ENCODE assay signal across 37 cellular contexts in genomic region chr4:95956094-95956493, GRCh38.
"Had no signal": no experiment of that assay in that cellular context is flagged by ENCODE, and none has a peak within 500 bp of the region (broad histone marks: within the 10 kb centered on the region; RNA-seq: fewer than 3 reads in every experiment).

No MANE protein-coding gene starts in this region.

- H3K9me3 Mint-ChIP-seq: activated CD4-positive, alpha-beta memory T cell treated with anti-CD3 and anti-CD28 coated beads, Interleukin-2, amount 10 ng/mL, durations not matched to agents 7 days and 5 days; activated CD4-positive, alpha-beta T cell treated with anti-CD3 and anti-CD28 coated beads, Interleukin-2, amount 10 ng/mL, durations not matched to agents 7 days and 5 days; activated naive CD4-positive, alpha-beta T cell treated with anti-CD3 and anti-CD28 coated beads, Interleukin-2, amount 10 ng/mL, durations not matched to agents 7 days and 5 days; activated naive CD4-positive, alpha-beta T cell treated with anti-CD3 and anti-CD28 coated beads, Interleukin-2, amount 50 U/mL, for 24 hours; activated naive CD8-positive, alpha-beta T cell treated with anti-CD3 and anti-CD28 coated beads, Interleukin-2, amount 50 U/mL, for 24 hours; activated T-helper 2 cell treated with anti-CD3 and anti-CD28 coated beads, Interferon-gamma antibody, Interleukin-2, Interleukin-4, amounts not matched to agents 10 μg/mL and 5 μg/mL and 100 μg/mL, durations not matched to agents 14 hours and 24 hours and 36 hours; T-helper 2 cell treated with Interferon-gamma antibody and Interleukin-4, amounts not matched to agents 5 μg/mL and 100 μg/mL, for 36 hours had no signal

- ATAC-seq: activated CD4-positive, alpha-beta T cell treated with anti-CD3 and anti-CD28 coated beads for 36 hours; activated CD4-positive, CD25-positive, alpha-beta regulatory T cell treated with anti-CD3 and anti-CD28 coated beads, Interleukin-2, amount 50 U/mL, for 24 hours; activated CD8-positive, alpha-beta memory T cell treated with anti-CD3 and anti-CD28 coated beads, Interleukin-2, amount 10 ng/mL, durations not matched to agents 7 days and 5 days; activated CD8-positive, alpha-beta T cell treated with anti-CD3 and anti-CD28 coated beads, Interleukin-2, amount 10 ng/mL, durations not matched to agents 7 days and 5 days; activated naive CD8-positive, alpha-beta T cell treated with anti-CD3 and anti-CD28 coated beads, Interleukin-2, amount 50 U/mL, for 24 hours; T-helper 17 cell; WTC11 had no signal

- FAIRE-seq: TTC549 had no signal

- H3K27ac Mint-ChIP-seq: activated CD4-positive, alpha-beta memory T cell treated with anti-CD3 and anti-CD28 coated beads, Interleukin-2, amount 10 ng/mL, durations not matched to agents 7 days and 5 days; activated CD4-positive, alpha-beta T cell treated with anti-CD3 and anti-CD28 coated beads for 36 hours; activated CD4-positive, alpha-beta T cell treated with anti-CD3 and anti-CD28 coated beads, Interleukin-2, amount 10 ng/mL, durations not matched to agents 7 days and 5 days; activated CD8-positive, alpha-beta memory T cell treated with anti-CD3 and anti-CD28 coated beads, Interleukin-2, amount 10 ng/mL, durations not matched to agents 7 days and 5 days; activated CD8-positive, alpha-beta T cell treated with anti-CD3 and anti-CD28 coated beads, Interleukin-2, amount 10 ng/mL, durations not matched to agents 7 days and 5 days; activated naive CD4-positive, alpha-beta T cell treated with anti-CD3 and anti-CD28 coated beads, Interleukin-2, amount 10 ng/mL, durations not matched to agents 7 days and 5 days; activated naive CD4-positive, alpha-beta T cell treated with anti-CD3 and anti-CD28 coated beads, Interleukin-2, amount 50 U/mL, for 24 hours; activated naive CD8-positive, alpha-beta T cell; activated naive CD8-positive, alpha-beta T cell treated with anti-CD3 and anti-CD28 coated beads, Interleukin-2, amount 10 ng/mL, durations not matched to agents 7 days and 5 days; activated naive CD8-positive, alpha-beta T cell treated with anti-CD3 and anti-CD28 coated beads, Interleukin-2, amount 50 U/mL, for 24 hours; activated T-cell treated with anti-CD3 and anti-CD28 coated beads, Interleukin-2, amount 50 U/mL, for 24 hours; activated T-helper 2 cell treated with anti-CD3 and anti-CD28 coated beads, Interferon-gamma antibody, Interleukin-2, Interleukin-4, amounts not matched to agents 10 μg/mL and 5 μg/mL and 100 μg/mL, durations not matched to agents 14 hours and 24 hours and 36 hours; brain; T-helper 17 cell; T-helper 2 cell treated with Interferon-gamma antibody and Interleukin-4, amounts not matched to agents 5 μg/mL and 100 μg/mL, for 36 hours; WTC11 had no signal

- H3K4me1 Mint-ChIP-seq: activated CD4-positive, alpha-beta memory T cell treated with anti-CD3 and anti-CD28 coated beads, Interleukin-2, amount 10 ng/mL, durations not matched to agents 7 days and 5 days; activated CD4-positive, alpha-beta T cell treated with anti-CD3 and anti-CD28 coated beads for 36 hours; activated CD4-positive, alpha-beta T cell treated with anti-CD3 and anti-CD28 coated beads, Interleukin-2, amount 10 ng/mL, durations not matched to agents 7 days and 5 days; activated CD8-positive, alpha-beta memory T cell treated with anti-CD3 and anti-CD28 coated beads, Interleukin-2, amount 10 ng/mL, durations not matched to agents 7 days and 5 days; activated naive CD4-positive, alpha-beta T cell treated with anti-CD3 and anti-CD28 coated beads, Interleukin-2, amount 10 ng/mL, durations not matched to agents 7 days and 5 days; activated naive CD4-positive, alpha-beta T cell treated with anti-CD3 and anti-CD28 coated beads, Interleukin-2, amount 50 U/mL, for 24 hours; activated naive CD8-positive, alpha-beta T cell treated with anti-CD3 and anti-CD28 coated beads, Interleukin-2, amount 10 ng/mL, durations not matched to agents 7 days and 5 days; activated naive CD8-positive, alpha-beta T cell treated with anti-CD3 and anti-CD28 coated beads, Interleukin-2, amount 50 U/mL, for 24 hours; brain; central memory CD8-positive, alpha-beta T cell; T-helper 17 cell had no signal

- H3K4me1 ChIP-seq: ascending aorta had no signal

- H3K27me3 ChIP-seq: ascending aorta, cardiac muscle cell had no signal

- DNase-seq: activated CD4-positive, alpha-beta memory T cell treated with anti-CD3 and anti-CD28 coated beads, Interleukin-2, amount 10 ng/mL, durations not matched to agents 7 days and 5 days; activated CD4-positive, alpha-beta T cell treated with anti-CD3 and anti-CD28 coated beads for 1 hour; activated CD4-positive, alpha-beta T cell treated with anti-CD3 and anti-CD28 coated beads for 36 hours; activated CD4-positive, alpha-beta T cell treated with anti-CD3 and anti-CD28 coated beads for 48 hours; activated CD4-positive, alpha-beta T cell treated with anti-CD3 and anti-CD28 coated beads, Interleukin-2, amount 10 ng/mL, durations not matched to agents 7 days and 5 days; activated CD4-positive, alpha-beta T cell treated with anti-CD3 and anti-CD28 coated beads, Interleukin-2, amount 50 U/mL, for 48 hours; activated CD4-positive, CD25-positive, alpha-beta regulatory T cell; activated CD8-positive, alpha-beta memory T cell treated with anti-CD3 and anti-CD28 coated beads for 24 hours; activated CD8-positive, alpha-beta memory T cell treated with anti-CD3 and anti-CD28 coated beads, Interleukin-2, amount 10 ng/mL, durations not matched to agents 7 days and 5 days; activated CD8-positive, alpha-beta memory T cell treated with anti-CD3 and anti-CD28 coated beads, Interleukin-2, amount 50 U/mL, for 48 hours; activated CD8-positive, alpha-beta T cell treated with anti-CD3 and anti-CD28 coated beads, Interleukin-2, amount 10 ng/mL, durations not matched to agents 7 days and 5 days; activated effector memory CD4-positive, alpha-beta T cell treated with Interleukin-2 at 50 U/mL for 16 hours; activated gamma-delta T cell; activated naive CD4-positive, alpha-beta T cell treated with anti-CD3 and anti-CD28 coated beads, Interleukin-2, amount 10 ng/mL, durations not matched to agents 7 days and 5 days; activated naive CD4-positive, alpha-beta T cell treated with Interleukin-2 at 50 U/mL for 16 hours; activated naive CD8-positive, alpha-beta T cell treated with anti-CD3 and anti-CD28 coated beads, Interleukin-2, amount 10 ng/mL, durations not matched to agents 7 days and 5 days; activated naive CD8-positive, alpha-beta T cell treated with anti-CD3 and anti-CD28 coated beads, Interleukin-2, amount 50 U/mL, for 24 hours; activated T-cell treated with anti-CD3 and anti-CD28 coated beads, Interleukin-2, amount 50 U/mL, for 24 hours; activated T-cell treated with anti-CD3 and anti-CD28 coated beads, Interleukin-2, amount 50 U/mL, for 48 hours; amygdala; anterior cingulate cortex; caudate nucleus; cerebellar nuclear complex; T-helper 17 cell; T-helper 9 cell had no signal

- H3K27ac ChIP-seq: ascending aorta, cardiac muscle cell, VCaP had no signal

- H3K9me3 ChIP-seq: ascending aorta had no signal

- H3K36me3 Mint-ChIP-seq: activated CD8-positive, alpha-beta memory T cell treated with anti-CD3 and anti-CD28 coated beads, Interleukin-2, amount 10 ng/mL, durations not matched to agents 7 days and 5 days; activated naive CD4-positive, alpha-beta T cell treated with anti-CD3 and anti-CD28 coated beads, Interleukin-2, amount 10 ng/mL, durations not matched to agents 7 days and 5 days; activated naive CD4-positive, alpha-beta T cell treated with anti-CD3 and anti-CD28 coated beads, Interleukin-2, amount 50 U/mL, for 24 hours; activated naive CD8-positive, alpha-beta T cell; activated naive CD8-positive, alpha-beta T cell treated with anti-CD3 and anti-CD28 coated beads, Interleukin-2, amount 10 ng/mL, durations not matched to agents 7 days and 5 days; brain had no signal

- H3K4me3 Mint-ChIP-seq: activated CD4-positive, alpha-beta memory T cell treated with anti-CD3 and anti-CD28 coated beads, Interleukin-2, amount 10 ng/mL, durations not matched to agents 7 days and 5 days; activated CD4-positive, alpha-beta T cell treated with anti-CD3 and anti-CD28 coated beads for 36 hours; activated CD4-positive, alpha-beta T cell treated with anti-CD3 and anti-CD28 coated beads, Interleukin-2, amount 10 ng/mL, durations not matched to agents 7 days and 5 days; activated CD8-positive, alpha-beta memory T cell treated with anti-CD3 and anti-CD28 coated beads, Interleukin-2, amount 10 ng/mL, durations not matched to agents 7 days and 5 days; activated CD8-positive, alpha-beta T cell treated with anti-CD3 and anti-CD28 coated beads, Interleukin-2, amount 10 ng/mL, durations not matched to agents 7 days and 5 days; activated naive CD4-positive, alpha-beta T cell treated with anti-CD3 and anti-CD28 coated beads, Interleukin-2, amount 10 ng/mL, durations not matched to agents 7 days and 5 days; activated naive CD4-positive, alpha-beta T cell treated with anti-CD3 and anti-CD28 coated beads, Interleukin-2, amount 50 U/mL, for 24 hours; activated naive CD8-positive, alpha-beta T cell; activated naive CD8-positive, alpha-beta T cell treated with anti-CD3 and anti-CD28 coated beads, Interleukin-2, amount 10 ng/mL, durations not matched to agents 7 days and 5 days; activated naive CD8-positive, alpha-beta T cell treated with anti-CD3 and anti-CD28 coated beads, Interleukin-2, amount 50 U/mL, for 24 hours; activated T-cell treated with anti-CD3 and anti-CD28 coated beads, Interleukin-2, amount 50 U/mL, for 24 hours; brain; central memory CD8-positive, alpha-beta T cell; T-helper 17 cell; T-helper 2 cell treated with Interferon-gamma antibody and Interleukin-4, amounts not matched to agents 5 μg/mL and 100 μg/mL, for 36 hours; WTC11 had no signal

- H3K4me3 ChIP-seq: ascending aorta, cardiac muscle cell had no signal

- H3K36me3 ChIP-seq: ascending aorta, cardiac muscle cell had no signal

- H3K27me3 Mint-ChIP-seq: activated CD4-positive, alpha-beta memory T cell treated with anti-CD3 and anti-CD28 coated beads, Interleukin-2, amount 10 ng/mL, durations not matched to agents 7 days and 5 days; activated CD4-positive, alpha-beta T cell treated with anti-CD3 and anti-CD28 coated beads for 36 hours; activated CD4-positive, alpha-beta T cell treated with anti-CD3 and anti-CD28 coated beads, Interleukin-2, amount 10 ng/mL, durations not matched to agents 7 days and 5 days; activated CD8-positive, alpha-beta memory T cell treated with anti-CD3 and anti-CD28 coated beads, Interleukin-2, amount 10 ng/mL, durations not matched to agents 7 days and 5 days; activated naive CD4-positive, alpha-beta T cell treated with anti-CD3 and anti-CD28 coated beads, Interleukin-2, amount 10 ng/mL, durations not matched to agents 7 days and 5 days; activated naive CD4-positive, alpha-beta T cell treated with anti-CD3 and anti-CD28 coated beads, Interleukin-2, amount 50 U/mL, for 24 hours; activated naive CD8-positive, alpha-beta T cell; activated naive CD8-positive, alpha-beta T cell treated with anti-CD3 and anti-CD28 coated beads, Interleukin-2, amount 50 U/mL, for 24 hours; activated T-cell treated with anti-CD3 and anti-CD28 coated beads, Interleukin-2, amount 50 U/mL, for 24 hours; central memory CD8-positive, alpha-beta T cell; T-helper 17 cell had no signal
